Comparison of ENCODE assay signal across 1 cellular context in genomic region chr19:21143428-21143827, GRCh38.
TF ChIP-seq lines count a peak whose summit lies in the region.

No MANE protein-coding gene starts in this region.

TF ChIP-seq in GM23338, 12 proteins besides CTCF, POLR2A, EP300 and RAD21 (continued from another document):
- no peak for TF ChIP-seq REST (IDR thresholded peaks at IDR 0.05; ENCODE audit: unreplicated experiment)
- TF ChIP-seq ZNF462 (CRISPR knock-in tag; IDR thresholded peaks at IDR 0.05), result no peak
- TF ChIP-seq JUNB (IDR thresholded peaks at IDR 0.05; ENCODE audit: unreplicated experiment), result no peak
